In the genomic region with DNA sequence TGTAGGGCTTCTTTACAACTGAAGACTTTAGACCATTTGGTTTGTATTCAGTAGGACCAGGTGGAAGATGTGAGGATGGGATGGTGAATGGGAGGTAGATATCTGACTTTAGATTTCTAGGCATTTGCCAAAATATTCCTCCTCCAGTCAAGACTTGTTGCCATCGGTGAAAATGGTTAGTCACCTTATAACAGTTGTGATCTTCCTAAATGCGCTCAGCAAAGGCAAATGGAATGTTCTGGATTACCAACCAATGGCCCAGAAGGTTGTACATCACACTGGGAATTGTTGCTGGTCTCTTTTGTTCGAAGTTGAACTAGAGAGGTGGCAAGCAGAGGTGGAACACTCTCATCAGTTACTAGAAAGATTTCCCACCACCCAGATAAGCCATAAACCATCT, we compare ENCODE assay signal across 34 cellular contexts. TPM values are rescaled to one million over a fixed set of nuclear protein-coding genes. Genes with fewer than 3 reads are reported as not detected.
DNase-seq lines count a peak whose midpoint lies in the region; ATAC-seq, FAIRE-seq and TF ChIP-seq lines count a peak whose summit lies in the region.
"Had no signal": no experiment of that assay in that cellular context is flagged by ENCODE, and none has a peak within 500 bp of the region (broad histone marks: within the 10 kb centered on the region; RNA-seq: fewer than 3 reads in every experiment).

No MANE protein-coding gene starts in this region.

- no peak overlapping the region for H3K4ac ChIP-seq in mesenchymal stem cell (ENCODE audit: low read depth in 1 of 2, low read length in 2 of 2)

- H2BK15ac ChIP-seq in mesenchymal stem cell (ENCODE audit: low read depth, poor library complexity, severe bottlenecking), result no peak overlapping the region

- no peaks in the 10 kb centered on the region for H3K27me3 Mint-ChIP-seq in astrocyte (ENCODE audit: low read depth, unreplicated experiment)
- H3K27me3 Mint-ChIP-seq: activated naive CD8-positive, alpha-beta T cell; stimulated activated naive CD8-positive, alpha-beta T cell treated with anti-CD3 and anti-CD28 coated beads, Interleukin-15, amount 100 ng/mL, for 72 hours had no signal

- H3K27me3 ChIP-seq in BLaER1 treated with 17β-estradiol and CSF1 and Interleukin-3, amounts not matched to agents 10 nM and 100 nM, result 0 out of 22 replicates have a peak, but pooled peaks cover 0 to 14% (median 0%) of the 10 kb centered on the region in 11 experiments
- H3K27me3 ChIP-seq in OCI-LY3 (ENCODE audit: low read depth, low read length) (no peaks in the 10 kb centered on the region), astrocyte (ENCODE audit: insufficient read depth, low read length) (no peaks in the 10 kb centered on the region), mesenchymal stem cell (ENCODE audit: control insufficient read depth in 1 of 2, insufficient read depth in 1 of 2, low read length in 2 of 2) (no peaks in the 10 kb centered on the region), HAP-1 (ENCODE audit: low read depth) (no peaks in the 10 kb centered on the region), left lung (no peaks in the 10 kb centered on the region)
- H3K27me3 ChIP-seq: neural progenitor cell, right atrium auricular region had no signal

- H2AFZ ChIP-seq in OCI-LY3 (ENCODE audit: low read depth, low read length) (no peak overlapping the region), astrocyte (ENCODE audit: low read depth, low read length) (no peak overlapping the region), mesenchymal stem cell (ENCODE audit: low read depth, low read length) (no peak overlapping the region)
- H2AFZ ChIP-seq: neural progenitor cell, parathyroid adenoma had no signal

- intact Hi-C loops in left lung (cut with DNase I), result no loop called here

- H3K79me1 ChIP-seq in mesenchymal stem cell (replicated peaks; ENCODE audit: low read length, poor library complexity, severe bottlenecking), result no peaks in the 10 kb centered on the region

- H3K4me3 Mint-ChIP-seq in astrocyte (ENCODE audit: unreplicated experiment), result no peak overlapping the region
- H3K4me3 Mint-ChIP-seq: activated CD8-positive, alpha-beta T cell treated with anti-CD3 and anti-CD28 coated beads, Interleukin-2, amount 10 ng/mL, durations not matched to agents 7 days and 5 days; activated naive CD8-positive, alpha-beta T cell; immature natural killer cell; neural progenitor cell had no signal

- no peak overlapping the region for H2AK5ac ChIP-seq in mesenchymal stem cell (ENCODE audit: low read length, severe bottlenecking)

- peak overlapping the region; percentile 61 for H2BK120ac ChIP-seq in mesenchymal stem cell (ENCODE audit: low read depth, low read length)

- 95% methylated on average over 3 of the region's 3 CpGs for WGBS in mesenchymal stem cell

- in situ Hi-C loops in HAP-1 (cut with MboI; ENCODE audit: low sequenced_read_pairs), result no loop called here

- H2BK12ac ChIP-seq in mesenchymal stem cell (ENCODE audit: low read length in 2 of 2), result peak overlapping the region; percentile 54 to 63

- no peak overlapping the region for H2BK5ac ChIP-seq in mesenchymal stem cell (ENCODE audit: low read depth, low read length, poor library complexity, severe bottlenecking)

- H3K36me3 Mint-ChIP-seq in astrocyte (ENCODE audit: low read depth, unreplicated experiment), result no peaks in the 10 kb centered on the region
- H3K36me3 Mint-ChIP-seq: activated naive CD8-positive, alpha-beta T cell; neural progenitor cell had no signal

- H3K4me1 ChIP-seq in BLaER1 treated with 17β-estradiol and CSF1 and Interleukin-3, amounts not matched to agents 10 nM and 100 nM, result peaks cover 57 to 100% (median 76%) of the 10 kb centered on the region in 10 experiments
- H3K4me1 ChIP-seq in OCI-LY3 (ENCODE audit: low read length) (peaks cover 63% of the 10 kb centered on the region), astrocyte (ENCODE audit: insufficient read depth, low read length) (peaks cover 17% of the 10 kb centered on the region), mesenchymal stem cell (ENCODE audit: control insufficient read depth, insufficient read depth, low read depth, low read length) (no peaks in the 10 kb centered on the region), HAP-1 (no peaks in the 10 kb centered on the region), left lung (peaks cover 8 to 31% of the 10 kb centered on the region in 2 donors)
- H3K4me1 ChIP-seq: parathyroid adenoma had no signal

- H4K91ac ChIP-seq in mesenchymal stem cell (ENCODE audit: low read length), result no peak overlapping the region

- H3K9ac ChIP-seq in BLaER1 treated with 17β-estradiol and CSF1 and Interleukin-3, amounts not matched to agents 10 nM and 100 nM, result peak overlapping the region in 3 of 11 experiments; percentile 36 to 81 (median 75); a peak in 4 of 22 replicates
- H3K9ac ChIP-seq in OCI-LY3 (ENCODE audit: low read length) (peak overlapping the region; percentile 74), astrocyte (ENCODE audit: low read length) (no peak overlapping the region), mesenchymal stem cell (ENCODE audit: low read length) (no peak overlapping the region)
- H3K9ac ChIP-seq: neural progenitor cell, parathyroid adenoma had no signal

- peak overlapping the region in 10 of 11 experiments; percentile 46 to 93 (median 89); a peak in 19 of 22 replicates for H3K27ac ChIP-seq in BLaER1 treated with 17β-estradiol and CSF1 and Interleukin-3, amounts not matched to agents 10 nM and 100 nM
- peak overlapping the region; percentile 97 for H3K27ac ChIP-seq in OCI-LY3 (ENCODE audit: low read length)
- H3K27ac ChIP-seq in astrocyte (ENCODE audit: low read depth, low read length), result no peak overlapping the region
- H3K27ac ChIP-seq in mesenchymal stem cell (ENCODE audit: low read length, poor library complexity, severe bottlenecking), result no peak overlapping the region
- no peak overlapping the region for H3K27ac ChIP-seq in left lung
- H3K27ac ChIP-seq: neural progenitor cell, parathyroid adenoma had no signal

- H3K4me3 ChIP-seq in BLaER1 treated with 17β-estradiol and CSF1 and Interleukin-3, amounts not matched to agents 10 nM and 100 nM, result no peak overlapping the region
- H3K4me3 ChIP-seq in OCI-LY3 (ENCODE audit: low read length), result no peak overlapping the region
- no peak overlapping the region for H3K4me3 ChIP-seq in astrocyte (ENCODE audit: insufficient read depth, low read depth, low read length)
- H3K4me3 ChIP-seq in mesenchymal stem cell (ENCODE audit: insufficient read depth in 1 of 2, low read depth in 1 of 2, low read length in 2 of 2), result no peak overlapping the region
- no peak overlapping the region for H3K4me3 ChIP-seq in HAP-1
- no peak overlapping the region for H3K4me3 ChIP-seq in left lung
- H3K4me3 ChIP-seq: K562, neural progenitor cell, right atrium auricular region had no signal

- peaks cover 0 to 7% (median 0%) of the 10 kb centered on the region in 11 experiments; a peak in 2 of 22 replicates for H4K20me1 ChIP-seq in BLaER1 treated with 17β-estradiol and CSF1 and Interleukin-3, amounts not matched to agents 10 nM and 100 nM
- H4K20me1 ChIP-seq in OCI-LY3 (ENCODE audit: insufficient read depth, low read length), result no peaks in the 10 kb centered on the region
- H4K20me1 ChIP-seq in astrocyte (ENCODE audit: insufficient read depth, low read length), result no peaks in the 10 kb centered on the region

- no peaks in the 10 kb centered on the region for H3K9me3 Mint-ChIP-seq in astrocyte (ENCODE audit: unreplicated experiment)
- H3K9me3 Mint-ChIP-seq: activated T-helper 2 cell treated with anti-CD3 and anti-CD28 coated beads, Interferon-gamma antibody, Interleukin-2, Interleukin-4, amounts not matched to agents 10 μg/mL and 5 μg/mL and 100 μg/mL, durations not matched to agents 14 hours and 24 hours and 36 hours; immature natural killer cell; stimulated activated naive CD8-positive, alpha-beta T cell treated with anti-CD3 and anti-CD28 coated beads, Interleukin-15, amount 100 ng/mL, for 72 hours had no signal

- H3K18ac ChIP-seq in mesenchymal stem cell (ENCODE audit: low read depth in 1 of 2, low read length in 2 of 2), result no peak overlapping the region

- no peak overlapping the region for H3K14ac ChIP-seq in mesenchymal stem cell (ENCODE audit: low read length in 2 of 2)

- ATAC-seq in HG02759 (IDR thresholded peaks at IDR 0.05; ENCODE audit: unreplicated experiment) (no peak), left lung (no peak), HG03280 (IDR thresholded peaks at IDR 0.05; ENCODE audit: unreplicated experiment) (no peak)
- ATAC-seq: activated CD8-positive, alpha-beta T cell treated with anti-CD3 and anti-CD28 coated beads, Interleukin-2, amount 10 ng/mL, durations not matched to agents 7 days and 5 days; K562; stimulated activated naive CD8-positive, alpha-beta T cell treated with anti-CD3 and anti-CD28 coated beads, Interleukin-15, amount 100 ng/mL, for 72 hours had no signal

- peak; percentile 66 for FAIRE-seq in astrocyte (lab: Jason Lieb, UNC)
- FAIRE-seq: bronchial epithelial cell, G401.6, HTR-8/SVneo, K562 had no signal

- peaks cover 24% of the 10 kb centered on the region for H3K4me1 Mint-ChIP-seq in astrocyte (ENCODE audit: low read depth, unreplicated experiment)

- H3K27ac Mint-ChIP-seq in astrocyte (ENCODE audit: unreplicated experiment), result no peak overlapping the region
- H3K27ac Mint-ChIP-seq: activated CD8-positive, alpha-beta T cell treated with anti-CD3 and anti-CD28 coated beads, Interleukin-2, amount 10 ng/mL, durations not matched to agents 7 days and 5 days; immature natural killer cell; neural progenitor cell; stimulated activated naive CD8-positive, alpha-beta T cell treated with anti-CD3 and anti-CD28 coated beads, Interleukin-15, amount 100 ng/mL, for 72 hours had no signal

- no peak overlapping the region for H4K8ac ChIP-seq in mesenchymal stem cell (ENCODE audit: low read length)

- H3K4me2 ChIP-seq in BLaER1 treated with 17β-estradiol and CSF1 and Interleukin-3, amounts not matched to agents 10 nM and 100 nM, result peak overlapping the region; percentile 47 to 89 (median 86); a peak in 21 of 22 replicates
- peak overlapping the region; percentile 74 for H3K4me2 ChIP-seq in OCI-LY3 (ENCODE audit: low read length)
- no peak overlapping the region for H3K4me2 ChIP-seq in astrocyte (ENCODE audit: low read length)
- H3K4me2 ChIP-seq in mesenchymal stem cell (ENCODE audit: low read length, poor library complexity, severe bottlenecking), result no peak overlapping the region
- H3K4me2 ChIP-seq: neural progenitor cell had no signal

- no peaks in the 10 kb centered on the region; a peak in 2 of 22 replicates for H3K9me3 ChIP-seq in BLaER1 treated with 17β-estradiol and CSF1 and Interleukin-3, amounts not matched to agents 10 nM and 100 nM (replicated peaks in 1 of 11)
- H3K9me3 ChIP-seq in OCI-LY3 (ENCODE audit: insufficient read depth, low read length) (no peaks in the 10 kb centered on the region), astrocyte (ENCODE audit: insufficient read depth, low read depth, low read length) (no peaks in the 10 kb centered on the region), mesenchymal stem cell (ENCODE audit: control insufficient read depth, low read length) (no peaks in the 10 kb centered on the region), HAP-1 (no peaks in the 10 kb centered on the region), left lung (no peaks in the 10 kb centered on the region)
- H3K9me3 ChIP-seq: right atrium auricular region had no signal

- TF ChIP-seq CTCF in OCI-LY3 (IDR thresholded peaks at IDR 0.05; ENCODE audit: low read depth, low read length) (no peak), astrocyte (IDR thresholded peaks at IDR 0.05; ENCODE audit: insufficient read depth, low read depth, low read length) (no peak), left lung (IDR thresholded peaks at IDR 0.05) (no peak)

- no peaks in the 10 kb centered on the region for H3K36me3 ChIP-seq in BLaER1 treated with 17β-estradiol and CSF1 and Interleukin-3, amounts not matched to agents 10 nM and 100 nM
- no peaks in the 10 kb centered on the region for H3K36me3 ChIP-seq in OCI-LY3 (replicated peaks; ENCODE audit: low read depth, low read length)
- H3K36me3 ChIP-seq in astrocyte (ENCODE audit: insufficient read depth, low read length), result no peaks in the 10 kb centered on the region
- no peaks in the 10 kb centered on the region for H3K36me3 ChIP-seq in mesenchymal stem cell (ENCODE audit: control insufficient read depth in 1 of 2, insufficient read depth in 2 of 2, low read depth in 1 of 2, low read length in 2 of 2)
- no peaks in the 10 kb centered on the region for H3K36me3 ChIP-seq in HAP-1 (replicated peaks)
- H3K36me3 ChIP-seq in left lung, result no peaks in the 10 kb centered on the region
- H3K36me3 ChIP-seq: neural progenitor cell, right atrium auricular region had no signal

- H3K79me2 ChIP-seq in OCI-LY3 (ENCODE audit: low read length), result no peaks in the 10 kb centered on the region
- no peaks in the 10 kb centered on the region for H3K79me2 ChIP-seq in astrocyte (ENCODE audit: insufficient read depth, low read length)
- H3K79me2 ChIP-seq: parathyroid adenoma had no signal

- no peak for DNase-seq in astrocyte (ENCODE audit: low read depth)
- DNase-seq in mesenchymal stem cell, result no peak
- DNase-seq in HAP-1 (ENCODE audit: low spot score in 2 of 2), result no peak
- DNase-seq in left lung, result no peak
- DNase-seq: ACHN; activated CD4-positive, alpha-beta T cell treated with anti-CD3 and anti-CD28 coated beads for 4 hours; activated CD8-positive, alpha-beta T cell treated with anti-CD3 and anti-CD28 coated beads, Interleukin-2, amount 10 ng/mL, durations not matched to agents 7 days and 5 days; COR-L47; immature natural killer cell; left colon; mesendoderm; NCI-H1105; NCI-H187; Right ventricle myocardium superior; stimulated activated CD4-positive, alpha-beta T cell treated with anti-CD3 and anti-CD28 coated beads, Interleukin-2, amount 100 ng/mL, for 24 hours; stimulated activated CD8-positive, alpha-beta memory T cell treated with anti-CD3 and anti-CD28 coated beads, Interleukin-4, amount 100 ng/mL, for 48 hours; stimulated activated naive CD8-positive, alpha-beta T cell treated with anti-CD3 and anti-CD28 coated beads, Interleukin-15, amount 100 ng/mL, for 72 hours had no signal

- no peak overlapping the region for H3K23ac ChIP-seq in mesenchymal stem cell (ENCODE audit: low read length in 2 of 2)

RNA-seq across cellular contexts. Expression of gene TMSB4X, which starts 33.9 kb away (rescaled TPM):
- total RNA-seq in astrocyte (3,722 and 4,388 TPM in 2 replicates), left lung (1,000 to 10,000 TPM; 4,574 to 4,791 TPM)
- 9,006 TPM for polyA plus RNA-seq in mesenchymal stem cell (2013, experiment 1 of 2)
- 8,811 TPM for polyA plus RNA-seq in mesenchymal stem cell (2013, experiment 2 of 2)

RNA-seq across cellular contexts. Expression of gene FAM9C, which starts 35.6 kb away (rescaled TPM):
- total RNA-seq in astrocyte (0.16 TPM in 1 of 2 replicates, not detected in the other), left lung (not detected)
- polyA plus RNA-seq in mesenchymal stem cell (2013, experiment 1 of 2), result 0.07 TPM
- 0.04 TPM for polyA plus RNA-seq in mesenchymal stem cell (2013, experiment 2 of 2)
- total RNA-seq: activated CD8-positive, alpha-beta T cell treated with anti-CD3 and anti-CD28 coated beads, Interleukin-2, amount 10 ng/mL, durations not matched to agents 7 days and 5 days; activated T-helper 2 cell treated with anti-CD3 and anti-CD28 coated beads, Interferon-gamma antibody, Interleukin-2, Interleukin-4, amounts not matched to agents 10 μg/mL and 5 μg/mL and 100 μg/mL, durations not matched to agents 14 hours and 24 hours and 36 hours; bronchial epithelial cell; glomerular endothelial cell; K562; M059J; NCI-H460; right atrium auricular region had no signal
- polyA plus RNA-seq: BJ, immature natural killer cell, K562 had no signal

Comparison
In these comparisons a context has a peak if more than half of its experiments do, and no peak if none do; other contexts are left out.
1. H3K27ac ChIP-seq: peak in BLaER1 treated with 17β-estradiol and CSF1 and Interleukin-3, amounts not matched to agents 10 nM and 100 nM (10 of 11) and OCI-LY3 (single experiment); none in astrocyte (single experiment), mesenchymal stem cell (single experiment) and left lung (0 of 2).
2. H3K4me2 ChIP-seq: peak in BLaER1 treated with 17β-estradiol and CSF1 and Interleukin-3, amounts not matched to agents 10 nM and 100 nM (11 of 11) and OCI-LY3 (single experiment); none in astrocyte (single experiment) and mesenchymal stem cell (single experiment).